Comparison of ENCODE assay signal across 14 cellular contexts in genomic region chr1:3880429-3881190, GRCh38. TPM values are rescaled to one million over a fixed set of nuclear protein-coding genes. Genes with fewer than 3 reads are reported as not detected.
DNase-seq lines count a peak whose midpoint lies in the region; ATAC-seq, FAIRE-seq and TF ChIP-seq lines count a peak whose summit lies in the region.
"Had no signal": no experiment of that assay in that cellular context is flagged by ENCODE, and none has a peak within 500 bp of the region (broad histone marks: within the 10 kb centered on the region; RNA-seq: fewer than 3 reads in every experiment).

No MANE protein-coding gene starts in this region.

- 0 out of 2 replicates have a peak overlapping the region, but pooled peaks have one; percentile 27 for H2BK12ac ChIP-seq in H1 (ENCODE audit: low read depth, low read length)

- H3K9me2 ChIP-seq in Loucy (replicated peaks; ENCODE audit: low read depth, low read length), result no peaks in the 10 kb centered on the region

- no peak overlapping the region for H2BK5ac ChIP-seq in H1 (ENCODE audit: low read depth, low read length)

- H3K36me3 Mint-ChIP-seq in CD8-positive, alpha-beta T cell, result peaks cover 70% of the 10 kb centered on the region

- H4K20me1 ChIP-seq in Loucy (ENCODE audit: insufficient read depth, low read length, poor library complexity, severe bottlenecking) (no peaks in the 10 kb centered on the region), H1 (replicated peaks in 1 of 2; ENCODE audit: control insufficient read depth in 1 of 2, insufficient read depth in 2 of 2, low read length in 2 of 2) (peaks cover 0 to 2% of the 10 kb centered on the region in 2 experiments)

- TF ChIP-seq POLR2A in H1 (IDR thresholded peaks at IDR 0.05; ENCODE audit: control extremely low read depth in 1 of 2, low read depth in 2 of 2, low read length in 2 of 2), result no peak

- H2BK120ac ChIP-seq in H1 (replicated peaks; ENCODE audit: low read depth, low read length), result no peak overlapping the region

- H3K56ac ChIP-seq in H1 (replicated peaks; ENCODE audit: insufficient read length, low read depth, low read length), result no peak overlapping the region

- CTCF ChIA-PET in CD8-positive, alpha-beta T cell (lab: Charles Lee), result no interaction called here
- CTCF ChIA-PET in H1 (lab: Charles Lee; ENCODE audit: partially characterized antibody), result interaction anchor here (1.1 kb wide), 1 partner anchor 23 kb away, joined by 3 read pairs; the partner anchor contains the start of genes CEP104 and DFFB

- peaks cover 3% of the 10 kb centered on the region for H3K4me1 Mint-ChIP-seq in CD8-positive, alpha-beta T cell (ENCODE audit: low read depth)

- no peak overlapping the region for H3K4ac ChIP-seq in H1 (replicated peaks; ENCODE audit: insufficient read length, low read depth, low read length)

- no peaks in the 10 kb centered on the region for H3K27me3 ChIP-seq in CD8-positive, alpha-beta T cell (ENCODE audit: insufficient read depth, low read length)
- H3K27me3 ChIP-seq in Loucy (ENCODE audit: insufficient read depth, low read length, poor library complexity, severe bottlenecking) (no peaks in the 10 kb centered on the region), H1 (replicated peaks in 1 of 4; ENCODE audit: control insufficient read depth in 3 of 4, extremely low read depth in 1 of 4, insufficient read depth in 3 of 4, low read length in 3 of 4) (no peaks in the 10 kb centered on the region)

- no peaks in the 10 kb centered on the region for H3K79me2 ChIP-seq in Loucy (ENCODE audit: insufficient read depth, low read length)
- H3K79me2 ChIP-seq in H1 (ENCODE audit: control insufficient read depth in 1 of 2, insufficient read depth in 2 of 2, low read length in 2 of 2), result no peaks in the 10 kb centered on the region

- TF ChIP-seq RAD21 in H1 (IDR thresholded peaks at IDR 0.05 in 1 of 2, conservative IDR thresholded peaks at IDR 0.05 in 1 of 2; ENCODE audit: low read depth in 2 of 2, low read length in 2 of 2), result no peak

- H3K4me2 ChIP-seq in Loucy (ENCODE audit: low read depth, low read length, poor library complexity, severe bottlenecking) (peak overlapping the region; percentile 48), H1 (ENCODE audit: insufficient read depth in 1 of 2, low read depth in 2 of 2, low read length in 2 of 2) (no peak overlapping the region)

- TF ChIP-seq EP300 in H1 (IDR thresholded peaks at IDR 0.05; ENCODE audit: borderline replicate concordance in 1 of 2, low read depth in 2 of 2, low read length in 2 of 2), result no peak

- H3K23ac ChIP-seq in H1 (ENCODE audit: insufficient read length), result no peak overlapping the region

- no peaks in the 10 kb centered on the region for H3F3A ChIP-seq in Loucy (ENCODE audit: low read depth)

- H3K9me3 ChIP-seq in CD8-positive, alpha-beta T cell (ENCODE audit: low read length), result no peaks in the 10 kb centered on the region
- H3K9me3 ChIP-seq in Loucy (ENCODE audit: insufficient read depth, low read depth, low read length), result peaks cover 6% of the 10 kb centered on the region; the same call in 1 of the 2 replicates
- peaks cover 0 to 9% of the 10 kb centered on the region in 2 experiments; a peak in 1 of 4 replicates for H3K9me3 ChIP-seq in H1 (ENCODE audit: insufficient read depth in 2 of 2, low read depth in 1 of 2, low read length in 1 of 2)

- no peak overlapping the region for H4K91ac ChIP-seq in H1 (replicated peaks; ENCODE audit: insufficient read length, low read length)

- H3K9ac ChIP-seq in Loucy (ENCODE audit: low read depth, low read length, poor library complexity, severe bottlenecking), result peak overlapping the region; percentile 59
- H3K9ac ChIP-seq in H1 (replicated peaks in 1 of 4; ENCODE audit: extremely low read depth in 1 of 4, low read depth in 3 of 4, low read length in 3 of 4), result no peak overlapping the region

- no peaks in the 10 kb centered on the region for H3K4me1 ChIP-seq in CD8-positive, alpha-beta T cell (ENCODE audit: insufficient read depth, low read length)
- H3K4me1 ChIP-seq in Loucy (ENCODE audit: insufficient read depth, low read length, poor library complexity, severe bottlenecking) (peaks cover 26% of the 10 kb centered on the region), H1 (replicated peaks in 1 of 4; ENCODE audit: control insufficient read depth in 3 of 4, insufficient read depth in 4 of 4, low read length in 3 of 4) (no peaks in the 10 kb centered on the region)

- no peaks in the 10 kb centered on the region for H3K23me2 ChIP-seq in H1 (ENCODE audit: low read depth, low read length)

- H3K27ac ChIP-seq in CD8-positive, alpha-beta T cell (ENCODE audit: low read depth, low read length), result no peak overlapping the region
- H3K27ac ChIP-seq in H1 (ENCODE audit: low read depth, low read length), result no peak overlapping the region

- H2AFZ ChIP-seq in Loucy (ENCODE audit: low read length), result no peak overlapping the region
- H2AFZ ChIP-seq in H1 (ENCODE audit: low read length), result no peak overlapping the region

- TF ChIP-seq CTCF in CD8-positive, alpha-beta T cell (IDR thresholded peaks at IDR 0.05), result no peak
- TF ChIP-seq CTCF in Loucy (conservative IDR thresholded peaks at IDR 0.05; ENCODE audit: low read length), result no peak
- TF ChIP-seq CTCF in H1 (IDR thresholded peaks at IDR 0.05; ENCODE audit: control extremely low read depth in 1 of 3, insufficient read depth in 1 of 3, low read depth in 1 of 3, low read length in 3 of 3), result no peak
- no peak for TF ChIP-seq CTCF in GM20000 (IDR thresholded peaks at IDR 0.05; ENCODE audit: extremely low read depth, missing control alignments)

- POLR2A ChIA-PET in CD8-positive, alpha-beta T cell (lab: Charles Lee), result interaction anchor here (1.4 kb wide), 1 partner anchor 19 kb away, joined by 3 read pairs; the partner anchor contains the start of gene C1orf174
- POLR2A ChIA-PET in H1 (lab: Charles Lee; ENCODE audit: partially characterized antibody), result interaction anchor here (1.8 kb wide), 1 partner anchor 19 kb away, joined by 4 read pairs; the partner anchor contains the start of gene C1orf174

- H3K36me3 ChIP-seq in CD8-positive, alpha-beta T cell (ENCODE audit: insufficient read depth, low read length), result peaks cover 23% of the 10 kb centered on the region
- peaks cover 9% of the 10 kb centered on the region; the same call in 1 of the 2 replicates for H3K36me3 ChIP-seq in Loucy (ENCODE audit: insufficient read depth, low read length)
- H3K36me3 ChIP-seq in H1 (ENCODE audit: control insufficient read depth in 2 of 4, insufficient read depth in 4 of 4, low read length in 3 of 4), result no peaks in the 10 kb centered on the region

- no peak overlapping the region for H3K4me3 ChIP-seq in CD8-positive, alpha-beta T cell (ENCODE audit: low read depth, low read length)
- peak overlapping the region; percentile 23 for H3K4me3 ChIP-seq in Loucy (ENCODE audit: low read length, poor library complexity, severe bottlenecking)
- no peak overlapping the region for H3K4me3 ChIP-seq in H1 (ENCODE audit: extremely low read depth in 1 of 4, insufficient read depth in 2 of 4, low read depth in 3 of 4, low read length in 4 of 4)

- no peaks in the 10 kb centered on the region for H3K9me3 Mint-ChIP-seq in CD8-positive, alpha-beta T cell

- peak overlapping the region; percentile 79 for H3K27ac Mint-ChIP-seq in CD8-positive, alpha-beta T cell

- H4K5ac ChIP-seq in H1 (ENCODE audit: insufficient read length, low read depth, low read length), result no peak overlapping the region

- H4K8ac ChIP-seq in H1 (ENCODE audit: extremely low read depth, insufficient read depth, low read length), result peak overlapping the region; percentile 51; the same call in 1 of the 2 replicates

- H2BK20ac ChIP-seq in H1 (ENCODE audit: low read length), result no peak overlapping the region

- WGBS in H1 (ENCODE audit: extremely low coverage in 1 of 2, insufficient coverage in 1 of 2, insufficient read length in 1 of 2, insufficient replicate concordance in 2 of 2, low coverage in 1 of 2, low lambda C conversion rate in 2 of 2, missing lambda C conversion rate in 1 of 2), 2 experiments, result 93% methylated on average over 20 of the region's 20 CpGs; no CpG with 5 or more reads in 1 of the 2 experiments

- intact Hi-C loops in CD8-positive, alpha-beta T cell (cut with DNase I, micrococcal nuclease), result no loop called here
- intact Hi-C loops in sciatic nerve (cut with DNase I), result no loop called here

- no peak overlapping the region for H3K18ac ChIP-seq in H1 (ENCODE audit: extremely low read depth, low read length)

- DNase-seq in CD8-positive, alpha-beta T cell, result no peak
- no peak for DNase-seq in H1 (ENCODE audit: low read depth in 1 of 2, low spot score in 2 of 2)
- peak; percentile 30 for DNase-seq in sciatic nerve (ENCODE audit: low spot score)
- DNase-seq in cerebellum (ENCODE audit: low spot score), result no peak
- DNase-seq in GM20000 (ENCODE audit: low spot score), result no peak
- DNase-seq: DMS 273 treated with DMSO at 0.1 percent for 48 hours, GOT3, NCI-H1417 treated with DMSO at 0.1 percent for 48 hours, NCI-H2029 treated with DMSO at 0.1 percent for 48 hours, NCI-H510A treated with DMSO at 0.1 percent for 48 hours, SHP77 had no signal

- no peaks in the 10 kb centered on the region for H3K79me1 ChIP-seq in H1 (ENCODE audit: low read depth, low read length)

- no peak for FAIRE-seq in H1 (lab: Jason Lieb, UNC)
- FAIRE-seq: RCC 7860 had no signal

- H2AK5ac ChIP-seq in H1 (ENCODE audit: low read depth, low read length), result 0 out of 2 replicates have a peak overlapping the region, but pooled peaks have one; percentile 13

- H3K4me3 Mint-ChIP-seq in CD8-positive, alpha-beta T cell, result no peak overlapping the region

- no peaks in the 10 kb centered on the region for H3K27me3 Mint-ChIP-seq in CD8-positive, alpha-beta T cell (ENCODE audit: low read depth)

- H3K14ac ChIP-seq in H1 (ENCODE audit: insufficient read length), result no peak overlapping the region

- ATAC-seq in CD8-positive, alpha-beta T cell, result no peak
- ATAC-seq in sciatic nerve, result no peak
- no peak for ATAC-seq in HG03439 (IDR thresholded peaks at IDR 0.05; ENCODE audit: unreplicated experiment)

- H2BK15ac ChIP-seq in H1 (ENCODE audit: low read length), result no peak overlapping the region

RNA-seq across cellular contexts. Expression of gene C1orf174, which starts 19.5 kb away (rescaled TPM):
- total RNA-seq in CD8-positive, alpha-beta T cell, result 10 to 100 TPM; 19.1 to 20.9 TPM
- 28.4 and 28.5 TPM in 2 replicates for total RNA-seq in H1 (2021; fragmentation: NEBNext Ultra II Directional; extraction: Animal tissue kit (Norgen Biotek cat#: 25700))
- polyA plus RNA-seq in H1 (2011; rRNA removed), result 31.1 and 32.4 TPM in 2 replicates
- polyA plus RNA-seq in H1 (2011; cell fraction: cytosol; rRNA removed), result 35.9 TPM
- polyA plus RNA-seq in H1 (2011; cell fraction: nucleus; rRNA removed), result 31.2 TPM
- 25.9 to 34.1 TPM (median 27.7 TPM) in 4 replicates for polyA plus RNA-seq in H1 (2012, experiment 1 of 2)
- polyA plus RNA-seq in H1 (2012, experiment 2 of 2), result 7.2 TPM
- polyA plus RNA-seq in H1 (2013, experiment 1 of 2), result 21.3 TPM
- polyA plus RNA-seq in H1 (2013, experiment 2 of 2), result 22.1 TPM
- 21.0 and 24.5 TPM in 2 replicates for polyA minus RNA-seq in H1 (2011; rRNA and poly(A)+ RNA removed)
- 16.9 TPM for polyA minus RNA-seq in H1 (2011; cell fraction: cytosol; rRNA and poly(A)+ RNA removed)
- polyA minus RNA-seq in H1 (2011; cell fraction: nucleus; rRNA and poly(A)+ RNA removed), result 11.5 TPM
- total RNA-seq in sciatic nerve (18.6 TPM), cerebellum (16.1 TPM)

RNA-seq across cellular contexts. Expression of gene DFFB, which starts 23.3 kb away (rescaled TPM):
- 1 to 10 TPM; 3.4 to 3.7 TPM for total RNA-seq in CD8-positive, alpha-beta T cell
- total RNA-seq in H1 (2021; fragmentation: NEBNext Ultra II Directional; extraction: Animal tissue kit (Norgen Biotek cat#: 25700)), result 9.2 and 11.9 TPM in 2 replicates
- 6.5 and 8.6 TPM in 2 replicates for polyA plus RNA-seq in H1 (2011; rRNA removed)
- polyA plus RNA-seq in H1 (2011; cell fraction: cytosol; rRNA removed), result 9.6 TPM
- polyA plus RNA-seq in H1 (2011; cell fraction: nucleus; rRNA removed), result 10.0 TPM
- polyA plus RNA-seq in H1 (2012, experiment 1 of 2), result 6.5 to 7.8 TPM (median 6.9 TPM) in 4 replicates
- 6.0 TPM for polyA plus RNA-seq in H1 (2012, experiment 2 of 2)
- polyA plus RNA-seq in H1 (2013, experiment 1 of 2), result 8.7 TPM
- polyA plus RNA-seq in H1 (2013, experiment 2 of 2), result 9.0 TPM
- polyA minus RNA-seq in H1 (2011; rRNA and poly(A)+ RNA removed), result 3.8 and 4.8 TPM in 2 replicates
- polyA minus RNA-seq in H1 (2011; cell fraction: cytosol; rRNA and poly(A)+ RNA removed), result 4.9 TPM
- 2.1 TPM for polyA minus RNA-seq in H1 (2011; cell fraction: nucleus; rRNA and poly(A)+ RNA removed)
- total RNA-seq in sciatic nerve (9.3 TPM), cerebellum (7.2 TPM)

RNA-seq across cellular contexts. Expression of gene CEP104, which starts 23.6 kb away (rescaled TPM):
- total RNA-seq in CD8-positive, alpha-beta T cell, result 10 to 100 TPM; 15.5 to 16.8 TPM
- total RNA-seq in H1 (2021; fragmentation: NEBNext Ultra II Directional; extraction: Animal tissue kit (Norgen Biotek cat#: 25700)), result 38.0 and 43.9 TPM in 2 replicates
- polyA plus RNA-seq in H1 (2011; rRNA removed), result 8.0 and 15.5 TPM in 2 replicates
- 10.7 TPM for polyA plus RNA-seq in H1 (2011; cell fraction: cytosol; rRNA removed)
- 28.7 TPM for polyA plus RNA-seq in H1 (2011; cell fraction: nucleus; rRNA removed)
- polyA plus RNA-seq in H1 (2012, experiment 1 of 2), result 15.8 to 22.7 TPM (median 18.7 TPM) in 4 replicates
- 5.6 TPM for polyA plus RNA-seq in H1 (2012, experiment 2 of 2)
- polyA plus RNA-seq in H1 (2013, experiment 1 of 2), result 11.7 TPM
- polyA plus RNA-seq in H1 (2013, experiment 2 of 2), result 10.7 TPM
- polyA minus RNA-seq in H1 (2011; rRNA and poly(A)+ RNA removed), result 26.5 and 34.4 TPM in 2 replicates
- 18.4 TPM for polyA minus RNA-seq in H1 (2011; cell fraction: cytosol; rRNA and poly(A)+ RNA removed)
- 11.7 TPM for polyA minus RNA-seq in H1 (2011; cell fraction: nucleus; rRNA and poly(A)+ RNA removed)
- total RNA-seq in sciatic nerve (53.9 TPM), cerebellum (31.0 TPM)
